ENCODE assay signal across 14 cellular contexts in genomic region chr2:187575081-187576067, GRCh38. TPM values are rescaled to one million over a fixed set of nuclear protein-coding genes. Genes with fewer than 3 reads are reported as not detected.
A peak's percentile ranks its signal among the peaks of the same experiment; 100 is the strongest.
DNase-seq lines count a peak whose midpoint lies in the region; ATAC-seq and TF ChIP-seq lines count a peak whose summit lies in the region.
"Had no signal": no experiment of that assay in that cellular context is flagged by ENCODE, and none has a peak within 500 bp of the region (broad histone marks: within the 10 kb centered on the region; RNA-seq: fewer than 3 reads in every experiment).

No MANE protein-coding gene starts in this region.

- H3K27me3 ChIP-seq in A673 (replicated peaks; ENCODE audit: insufficient read depth, low read depth, low read length, poor library complexity) (no peaks in the 10 kb centered on the region), mesendoderm (ENCODE audit: insufficient read depth, low read length, poor library complexity) (no peaks in the 10 kb centered on the region)
- H3K27me3 ChIP-seq: BLaER1 treated with 17β-estradiol and CSF1 and Interleukin-3, amounts not matched to agents 10 nM and 100 nM; MG63 had no signal

- H3K9me3 Mint-ChIP-seq in HFFc6: peaks cover 14% of the 10 kb centered on the region
- peaks cover 9% of the 10 kb centered on the region for H3K9me3 Mint-ChIP-seq in activated naive CD8-positive, alpha-beta T cell treated with anti-CD3 and anti-CD28 coated beads, Interleukin-2, amount 50 U/mL, for 24 hours

- WGBS in mesendoderm (ENCODE audit: extremely low coverage, insufficient coverage, low lambda C conversion rate): 88% methylated on average over 1 of the region's 3 CpGs

- DNase-seq in A673 (ENCODE audit: low spot score) (no peak), HFFc6 (peak; percentile 39), coronary artery (ENCODE audit: low spot score) (no peak), mesendoderm (peak; percentile 40), globus pallidus (ENCODE audit: low spot score) (no peak), GOT3 (lab: John Stamatoyannopoulos, UW) (no peak)
- no peak for DNase-seq in activated naive CD8-positive, alpha-beta T cell treated with anti-CD3 and anti-CD28 coated beads, Interleukin-2, amount 50 U/mL, for 24 hours
- DNase-seq: activated CD8-positive, alpha-beta memory T cell treated with anti-CD3 and anti-CD28 coated beads for 24 hours; activated naive CD4-positive, alpha-beta T cell; MG63; small intestine; trophoblast cell had no signal

- POLR2A ChIA-PET in A673 (lab: Charles Lee; ENCODE audit: low non-redundant PET): no interaction called here

- CTCF ChIA-PET in A673 (lab: Charles Lee): interaction anchor here (1.7 kb wide), 1 partner anchor 75 kb away, joined by 7 read pairs; no protein-coding TSS in a partner anchor

- peak overlapping the region; percentile 36 for H2BK5ac ChIP-seq in mesendoderm (ENCODE audit: low read length)

- peaks cover 10% of the 10 kb centered on the region for H3K36me3 Mint-ChIP-seq in HFFc6 (ENCODE audit: low read depth)
- H3K36me3 Mint-ChIP-seq in activated naive CD8-positive, alpha-beta T cell treated with anti-CD3 and anti-CD28 coated beads, Interleukin-2, amount 50 U/mL, for 24 hours (ENCODE audit: low read depth): no peaks in the 10 kb centered on the region

- no peaks in the 10 kb centered on the region for H3K79me1 ChIP-seq in mesendoderm (ENCODE audit: low read length)

- H3K4me1 ChIP-seq in A673 (ENCODE audit: insufficient read depth, low read length, poor library complexity, severe bottlenecking) (peaks cover 28% of the 10 kb centered on the region), mesendoderm (ENCODE audit: control insufficient read depth, low read depth, low read length) (peaks cover 3% of the 10 kb centered on the region)

- intact Hi-C loops in A673 (cut with micrococcal nuclease; ENCODE audit: unreplicated experiment): loop anchor here (1.0 kb wide), 1 partner anchor 75 kb away; no protein-coding TSS in a partner anchor

- no peak overlapping the region for H3K4me2 ChIP-seq in mesendoderm (ENCODE audit: low read length)

- TF ChIP-seq CTCF in A673 (conservative IDR thresholded peaks at IDR 0.05; ENCODE audit: low read depth, low read length) (no peak), HFFc6 (IDR thresholded peaks at IDR 0.05) (no peak), coronary artery (IDR thresholded peaks at IDR 0.05) (no peak)

- H4K8ac ChIP-seq in mesendoderm (ENCODE audit: low read depth, low read length): peak overlapping the region; percentile 56

- H3K9me3 ChIP-seq in A673 (ENCODE audit: low read depth, low read length, poor library complexity, severe bottlenecking): peaks cover 4% of the 10 kb centered on the region

- H3K36me3 ChIP-seq in A673 (ENCODE audit: insufficient read depth, low read length, poor library complexity, severe bottlenecking) (no peaks in the 10 kb centered on the region), mesendoderm (ENCODE audit: control insufficient read depth, insufficient read depth, low read length) (no peaks in the 10 kb centered on the region)
- H3K36me3 ChIP-seq: BLaER1 treated with 17β-estradiol and CSF1 and Interleukin-3, amounts not matched to agents 10 nM and 100 nM; MG63 had no signal

- H3K18ac ChIP-seq in mesendoderm (ENCODE audit: low read length): peak overlapping the region; percentile 60

- H3K27me3 Mint-ChIP-seq in HFFc6 (ENCODE audit: insufficient read depth): no peaks in the 10 kb centered on the region
- peaks cover 2% of the 10 kb centered on the region for H3K27me3 Mint-ChIP-seq in activated naive CD8-positive, alpha-beta T cell treated with anti-CD3 and anti-CD28 coated beads, Interleukin-2, amount 50 U/mL, for 24 hours

- H3K4me3 ChIP-seq in A673 (ENCODE audit: low read depth, low read length, poor library complexity, severe bottlenecking) (peak overlapping the region; percentile 0), coronary artery (peak overlapping the region; percentile 8), mesendoderm (ENCODE audit: low read length) (no peak overlapping the region)
- H3K4me3 ChIP-seq: BLaER1 treated with 17β-estradiol and CSF1 and Interleukin-3, amounts not matched to agents 10 nM and 100 nM; MG63 had no signal

- no peaks in the 10 kb centered on the region for H3K79me2 ChIP-seq in mesendoderm (ENCODE audit: control insufficient read depth, insufficient read depth, low read length)

- no TSS peak for BruUV-seq in A673 (replicated peaks; lab: Mats Ljungman, UMichigan)

- no peak overlapping the region for H2BK120ac ChIP-seq in mesendoderm (ENCODE audit: low read depth, low read length)

- H3K4me1 Mint-ChIP-seq in HFFc6 (ENCODE audit: low read depth): peaks cover 32% of the 10 kb centered on the region
- no peaks in the 10 kb centered on the region for H3K4me1 Mint-ChIP-seq in activated naive CD8-positive, alpha-beta T cell treated with anti-CD3 and anti-CD28 coated beads, Interleukin-2, amount 50 U/mL, for 24 hours

- no peak overlapping the region for H4K5ac ChIP-seq in mesendoderm (ENCODE audit: low read length)

- no peak overlapping the region for H3K9ac ChIP-seq in mesendoderm (ENCODE audit: low read length)

- H2BK15ac ChIP-seq in mesendoderm (replicated peaks; ENCODE audit: low read depth): no peak overlapping the region

- no peak overlapping the region for H3K23ac ChIP-seq in mesendoderm (ENCODE audit: low read length)

- H2AK5ac ChIP-seq in mesendoderm (ENCODE audit: low read length): no peak overlapping the region

- peak overlapping the region; percentile 46; the same call in 1 of the 2 replicates for H3K4me3 Mint-ChIP-seq in HFFc6
- H3K4me3 Mint-ChIP-seq in activated naive CD8-positive, alpha-beta T cell treated with anti-CD3 and anti-CD28 coated beads, Interleukin-2, amount 50 U/mL, for 24 hours: no peak overlapping the region

- no peak overlapping the region for H3K4ac ChIP-seq in mesendoderm (ENCODE audit: low read depth, low read length)

- peak overlapping the region; percentile 58 for H3K27ac ChIP-seq in A673 (ENCODE audit: low read depth, low read length, poor library complexity, severe bottlenecking)
- H3K27ac ChIP-seq in coronary artery: peak overlapping the region in 1 of 2 donors; percentile 16
- peak overlapping the region; percentile 68 for H3K27ac ChIP-seq in mesendoderm (ENCODE audit: low read depth, low read length)
- H3K27ac ChIP-seq: BLaER1 treated with 17β-estradiol and CSF1 and Interleukin-3, amounts not matched to agents 10 nM and 100 nM had no signal

- ATAC-seq in HG02763 (IDR thresholded peaks at IDR 0.05; ENCODE audit: unreplicated experiment): no peak
- no peak for ATAC-seq in activated naive CD8-positive, alpha-beta T cell treated with anti-CD3 and anti-CD28 coated beads, Interleukin-2, amount 50 U/mL, for 24 hours

- H3K27ac Mint-ChIP-seq in HFFc6: peak overlapping the region; percentile 75
- H3K27ac Mint-ChIP-seq in activated naive CD8-positive, alpha-beta T cell treated with anti-CD3 and anti-CD28 coated beads, Interleukin-2, amount 50 U/mL, for 24 hours: no peak overlapping the region

- H3K56ac ChIP-seq in mesendoderm (ENCODE audit: low read length): no peak overlapping the region

RNA-seq across cellular contexts. Expression of gene TFPI, which starts 21.1 kb away (rescaled TPM):
- total RNA-seq in A673 (2021): 33.6 and 36.3 TPM in 2 replicates
- total RNA-seq in HFFc6 (2021; fragmentation: NEBNext Ultra II Directional; extraction: Animal tissue kit (Norgen Biotek cat#: 25700)): 10 to 100 TPM; 25.4 to 42.4 (median 34.7) TPM
- 7.2 TPM for polyA plus RNA-seq in mesendoderm (2013, experiment 1 of 2)
- 7.3 TPM for polyA plus RNA-seq in mesendoderm (2013, experiment 2 of 2)

Comparison
In these comparisons a context has a peak if more than half of its experiments do, and no peak if none do; other contexts are left out.
1. DNase-seq: peak in HFFc6 (single experiment) and mesendoderm (single experiment); none in A673 (single experiment), coronary artery (single experiment), globus pallidus (single experiment), GOT3 (single experiment) and activated naive CD8-positive, alpha-beta T cell treated with anti-CD3 and anti-CD28 coated beads, Interleukin-2, amount 50 U/mL, for 24 hours (single experiment).